ENCODE assay signal across 8 cellular contexts in genomic region chr10:112202561-112203241, GRCh38. TPM values are rescaled to one million over a fixed set of nuclear protein-coding genes. Genes with fewer than 3 reads are reported as not detected.
A peak's percentile ranks its signal among the peaks of the same experiment; 100 is the strongest.
DNase-seq lines count a peak whose midpoint lies in the region; ATAC-seq and TF ChIP-seq lines count a peak whose summit lies in the region.

No MANE protein-coding gene starts in this region.

- intact Hi-C loops in cardiac septum (cut with DNase I): loop anchor here (5.0 kb wide), 1 partner anchor 95 kb away; no protein-coding TSS in a partner anchor

- H3K27ac ChIP-seq in osteoblast (ENCODE audit: low read depth, low read length) (peak overlapping the region; percentile 68), hepatocyte (no peak overlapping the region)

- no peak for TF ChIP-seq CTCF in osteoblast (IDR thresholded peaks at IDR 0.05; ENCODE audit: extremely low read depth, low read depth, low read length)
- no peak for TF ChIP-seq CTCF in hepatocyte (IDR thresholded peaks at IDR 0.05; ENCODE audit: poor library complexity)

- 77% methylated on average over 6 of the region's 6 CpGs for WGBS in hepatocyte (ENCODE audit: low lambda C conversion rate, missing lambda C conversion rate)

- ATAC-seq in GM18870 (IDR thresholded peaks at IDR 0.05; ENCODE audit: unreplicated experiment) (peak; percentile 89), HG02588 (IDR thresholded peaks at IDR 0.05; ENCODE audit: unreplicated experiment) (peak; percentile 78)

- H3K79me2 ChIP-seq in osteoblast (ENCODE audit: insufficient read depth, low read length) (no peaks in the 10 kb centered on the region), hepatocyte (no peaks in the 10 kb centered on the region)

- H2AFZ ChIP-seq in osteoblast (ENCODE audit: low read length) (peak overlapping the region; percentile 26), hepatocyte (no peak overlapping the region)

- H3K9me2 ChIP-seq in hepatocyte (replicated peaks; ENCODE audit: insufficient read depth): no peaks in the 10 kb centered on the region

- DNase-seq in M059J (ENCODE audit: low read depth) (peak; percentile 81), osteoblast (ENCODE audit: insufficient read length, low spot score, missing footprints) (peak; percentile 83), hepatocyte (ENCODE audit: low spot score) (no peak), cardiac septum (ENCODE audit: low spot score) (no peak), SKM-1 (lab: John Stamatoyannopoulos, UW; ENCODE audit: unreplicated experiment) (no peak)
- DNase-seq in activated CD4-positive, CD25-positive, alpha-beta regulatory T cell (lab: John Stamatoyannopoulos, UW): no peak

- H3K4me3 ChIP-seq in osteoblast (ENCODE audit: insufficient read depth, low read length) (peak overlapping the region; percentile 15), hepatocyte (no peak overlapping the region)

- H3K9me3 ChIP-seq in osteoblast (ENCODE audit: low read depth, low read length): no peaks in the 10 kb centered on the region
- H3K9me3 ChIP-seq in hepatocyte (ENCODE audit: low read depth): no peaks in the 10 kb centered on the region

- H3K4me1 ChIP-seq in osteoblast (ENCODE audit: insufficient read depth, low read length) (peaks cover 17% of the 10 kb centered on the region), hepatocyte (ENCODE audit: insufficient read depth) (no peaks in the 10 kb centered on the region)

- H3K36me3 ChIP-seq in osteoblast (ENCODE audit: insufficient read depth, low read length) (no peaks in the 10 kb centered on the region), hepatocyte (replicated peaks; ENCODE audit: insufficient read depth, low read depth) (no peaks in the 10 kb centered on the region)

- H4K20me1 ChIP-seq in osteoblast (ENCODE audit: insufficient read depth, low read length) (no peaks in the 10 kb centered on the region), hepatocyte (ENCODE audit: insufficient read depth, poor library complexity, severe bottlenecking) (no peaks in the 10 kb centered on the region)

- H3K27me3 ChIP-seq in osteoblast (ENCODE audit: insufficient read depth, low read length) (no peaks in the 10 kb centered on the region), hepatocyte (no peaks in the 10 kb centered on the region)

- peak overlapping the region; percentile 27 for H3K4me2 ChIP-seq in osteoblast (ENCODE audit: insufficient read depth, low read length)
- no peak overlapping the region for H3K4me2 ChIP-seq in hepatocyte

RNA-seq across cellular contexts. Expression of gene GPAM, which starts 19.1 kb away (rescaled TPM):
- total RNA-seq in M059J (2014; rRNA removed; shearing (Covaris generic)): 8.6 and 13.0 TPM in 2 replicates
- total RNA-seq in osteoblast (10.5 and 15.6 TPM in 2 replicates), hepatocyte (49.2 and 51.9 TPM in 2 replicates), cardiac septum (11.5 TPM)
- polyA plus RNA-seq in hepatocyte: 5.6 and 7.8 TPM in 2 replicates

Comparison
In these comparisons a context has a peak if more than half of its experiments do, and no peak if none do; other contexts are left out.
1. DNase-seq: peak in M059J (single experiment) and osteoblast (single experiment); none in hepatocyte (single experiment), cardiac septum (single experiment), activated CD4-positive, CD25-positive, alpha-beta regulatory T cell (0 of 4) and SKM-1 (single experiment).